Comparison of ENCODE assay signal across 24 cellular contexts in the genomic region with DNA sequence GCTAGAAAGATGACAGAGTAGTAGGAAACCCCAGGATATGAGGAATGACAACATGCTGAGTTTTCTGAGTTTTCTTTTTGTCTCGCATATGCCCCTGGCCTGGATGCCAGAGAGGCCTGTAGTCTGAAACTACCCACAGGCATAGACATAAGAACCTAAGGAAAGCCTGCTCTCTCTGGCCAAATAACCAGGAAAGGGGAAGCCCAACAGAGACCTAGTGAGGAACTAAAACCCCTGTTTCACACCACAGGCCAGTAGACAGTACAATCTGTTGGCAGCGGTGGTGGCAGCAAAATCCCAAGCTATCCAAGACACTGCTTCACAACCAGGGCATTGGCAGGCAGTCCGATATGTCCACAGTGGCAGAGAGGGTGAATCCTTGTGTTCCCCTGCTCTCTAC.
"Had no signal": no experiment of that assay in that cellular context is flagged by ENCODE, and none has a peak within 500 bp of the region (broad histone marks: within the 10 kb centered on the region; RNA-seq: fewer than 3 reads in every experiment).

No MANE protein-coding gene starts in this region.

- H3K27me3 ChIP-seq: esophagus muscularis mucosa, gastroesophageal sphincter, sigmoid colon, testis, tibial nerve, upper lobe of right lung, vagina had no signal

- H3K4me1 Mint-ChIP-seq: immature natural killer cell, nephron had no signal

- H3K4me1 ChIP-seq: esophagus muscularis mucosa, gastroesophageal sphincter, parathyroid adenoma, psoas muscle, sigmoid colon, testis, tibial nerve, upper lobe of right lung, vagina had no signal

- H2AFZ ChIP-seq: parathyroid adenoma had no signal

- H3K9ac ChIP-seq: parathyroid adenoma had no signal

- H3K27ac ChIP-seq: epithelial cell of prostate, esophagus muscularis mucosa, gastroesophageal sphincter, parathyroid adenoma, psoas muscle, sigmoid colon, skin epidermis, testis, tibial nerve, upper lobe of right lung, vagina had no signal

- H3K4me3 Mint-ChIP-seq: dendritic cell treated with granulocyte-macrophage colony-stimulating factor and Interleukin-4, amounts not matched to agents 40 ng/mL and 50 ng/mL, for 4 days; effector memory CD8-positive, alpha-beta T cell; immature natural killer cell; nephron; stimulated activated naive B cell treated with anti-CD40 and anti-IgM and Interleukin-4, amounts not matched to agents 10 μg/mL and 1 μg/mL and 100 μg/mL, for 72 hours; stimulated activated naive CD8-positive, alpha-beta T cell treated with anti-CD3 and anti-CD28 coated beads, Interleukin-15, amount 100 ng/mL, for 72 hours had no signal

- DNase-seq: effector memory CD8-positive, alpha-beta T cell; immature natural killer cell; left colon; left ventricle myocardium superior; mesendoderm; naive B cell; psoas muscle; sigmoid colon; stimulated activated CD4-positive, alpha-beta T cell treated with anti-CD3 and anti-CD28 coated beads, Interleukin-2, amount 100 ng/mL, for 24 hours; stimulated activated CD4-positive, alpha-beta T cell treated with anti-CD3 and anti-CD28 coated beads, Interleukin-4, amount 100 ng/mL, for 4 hours; stimulated activated naive B cell treated with anti-CD40 and anti-IgM and Interleukin-4, amounts not matched to agents 10 μg/mL and 1 μg/mL and 100 μg/mL, for 72 hours; stimulated activated naive CD8-positive, alpha-beta T cell treated with anti-CD3 and anti-CD28 coated beads, Interleukin-15, amount 100 ng/mL, for 72 hours; testis; upper lobe of right lung had no signal

- H3K4me3 ChIP-seq: esophagus muscularis mucosa, gastroesophageal sphincter, lung, psoas muscle, sigmoid colon, skin epidermis, testis, tibial nerve, upper lobe of right lung, vagina had no signal

- H3K36me3 Mint-ChIP-seq: immature natural killer cell; naive B cell; stimulated activated naive B cell treated with anti-CD40 and anti-IgM and Interleukin-4, amounts not matched to agents 10 μg/mL and 1 μg/mL and 100 μg/mL, for 72 hours had no signal

- H3K79me2 ChIP-seq: parathyroid adenoma had no signal

- H3K9me3 ChIP-seq: esophagus muscularis mucosa, gastroesophageal sphincter, psoas muscle, sigmoid colon, testis, upper lobe of right lung, vagina had no signal

- H3K36me3 ChIP-seq: esophagus muscularis mucosa, gastroesophageal sphincter, sigmoid colon, tibial nerve, upper lobe of right lung, vagina had no signal

- H3K9me3 Mint-ChIP-seq: dendritic cell treated with granulocyte-macrophage colony-stimulating factor and Interleukin-4, amounts not matched to agents 40 ng/mL and 50 ng/mL, for 4 days; effector memory CD8-positive, alpha-beta T cell; immature natural killer cell had no signal

- H3K27ac Mint-ChIP-seq: dendritic cell treated with granulocyte-macrophage colony-stimulating factor and Interleukin-4, amounts not matched to agents 40 ng/mL and 50 ng/mL, for 4 days; effector memory CD8-positive, alpha-beta T cell; immature natural killer cell; nephron; stimulated activated naive B cell treated with anti-CD40 and anti-IgM and Interleukin-4, amounts not matched to agents 10 μg/mL and 1 μg/mL and 100 μg/mL, for 72 hours had no signal

- ATAC-seq: effector memory CD8-positive, alpha-beta T cell; gastroesophageal sphincter; left colon; left ventricle myocardium superior; psoas muscle; stimulated activated naive B cell treated with anti-CD40 and anti-IgM and Interleukin-4, amounts not matched to agents 10 μg/mL and 1 μg/mL and 100 μg/mL, for 72 hours; stimulated activated naive CD8-positive, alpha-beta T cell treated with anti-CD3 and anti-CD28 coated beads, Interleukin-15, amount 100 ng/mL, for 72 hours; upper lobe of right lung had no signal
